In genomic region chr11:117769530-117769929, GRCh38 we compare ENCODE assay signal across 22 cellular contexts. TPM values are rescaled to one million over a fixed set of nuclear protein-coding genes. Genes with fewer than 3 reads are reported as not detected.
"Had no signal": no experiment of that assay in that cellular context is flagged by ENCODE, and none has a peak within 500 bp of the region (broad histone marks: within the 10 kb centered on the region; RNA-seq: fewer than 3 reads in every experiment).

No MANE protein-coding gene starts in this region.

- H3K27me3 ChIP-seq: SJCRH30 had no signal

- DNase-seq: activated CD4-positive, alpha-beta T cell treated with anti-CD3 and anti-CD28 coated beads for 48 hours; activated CD4-positive, alpha-beta T cell treated with anti-CD3 and anti-CD28 coated beads, Interleukin-2, amount 50 U/mL, for 4 hours; activated CD4-positive, CD25-positive, alpha-beta regulatory T cell treated with anti-CD3 and anti-CD28 coated beads, Interleukin-2, amount 50 U/mL, for 72 hours; activated CD8-positive, alpha-beta memory T cell treated with anti-CD3 and anti-CD28 coated beads, Interleukin-2, amount 50 U/mL, for 48 hours; activated CD8-positive, alpha-beta T cell treated with anti-CD3 and anti-CD28 coated beads, Interleukin-2, amount 10 ng/mL, durations not matched to agents 7 days and 5 days; activated effector memory CD4-positive, alpha-beta T cell treated with Interleukin-2 at 50 U/mL for 16 hours; activated naive CD4-positive, alpha-beta T cell; activated naive CD8-positive, alpha-beta T cell treated with anti-CD3 and anti-CD28 coated beads, Interleukin-2, amount 50 U/mL, for 24 hours; activated T-cell treated with anti-CD3 and anti-CD28 coated beads, Interleukin-2, amount 50 U/mL, for 1 hour; amniotic stem cell; Kasumi-1; NCI-H1930; NCI-H2107; OCI-M1; Right ventricle myocardium superior; SJCRH30; SK-N-SH; T-helper 1 cell had no signal

- ATAC-seq: activated CD8-positive, alpha-beta T cell treated with anti-CD3 and anti-CD28 coated beads, Interleukin-2, amount 10 ng/mL, durations not matched to agents 7 days and 5 days; activated naive CD8-positive, alpha-beta T cell treated with anti-CD3 and anti-CD28 coated beads, Interleukin-2, amount 50 U/mL, for 24 hours; Panc1; WTC11 had no signal

- H3K9me3 ChIP-seq: SJCRH30, SK-N-SH had no signal

- H3K4me3 ChIP-seq: SJCRH30 had no signal

- FAIRE-seq: astrocyte had no signal

- H3K9ac ChIP-seq: SK-N-SH had no signal

- H3K4me2 ChIP-seq: SK-N-SH had no signal

- H3K4me1 ChIP-seq: SJCRH30 had no signal

- H3K27ac ChIP-seq: RWPE1, SJCRH30 had no signal

- H3K36me3 ChIP-seq: SJCRH30 had no signal

RNA-seq across cellular contexts. Expression of gene DSCAML1, which starts 27.5 kb away (rescaled TPM):
- total RNA-seq: SJCRH30 had no signal
- polyA plus RNA-seq: SK-N-SH had no signal

RNA-seq across cellular contexts. Expression of gene FXYD2, which starts 55.0 kb away (rescaled TPM):
- total RNA-seq: astrocyte had no signal
- polyA plus RNA-seq: SK-N-SH had no signal
